ENCODE assay signal across 12 cellular contexts in genomic region chr2:154699560-154699901, GRCh38. TPM values are rescaled to one million over a fixed set of nuclear protein-coding genes. Genes with fewer than 3 reads are reported as not detected.
DNase-seq lines count a peak whose midpoint lies in the region; ATAC-seq and TF ChIP-seq lines count a peak whose summit lies in the region.
"Had no signal": no experiment of that assay in that cellular context is flagged by ENCODE, and none has a peak within 500 bp of the region (broad histone marks: within the 10 kb centered on the region; RNA-seq: fewer than 3 reads in every experiment).

No MANE protein-coding gene starts in this region.

- peak overlapping the region in 4 of 5 experiments; percentile 33 to 68 (median 62) for H3K27ac Mint-ChIP-seq in brain

- no peaks in the 10 kb centered on the region for H3K9me3 ChIP-seq in right atrium auricular region
- no peaks in the 10 kb centered on the region for H3K9me3 ChIP-seq in mucosa of stomach (ENCODE audit: control insufficient read depth, low read length)
- H3K9me3 ChIP-seq: SJCRH30 had no signal

- no peak for DNase-seq in right atrium auricular region (ENCODE audit: low spot score)
- no peak for DNase-seq in Right ventricle myocardium superior
- DNase-seq in SHP77 treated with DMSO at 0.1 percent for 48 hours (lab: John Stamatoyannopoulos, UW) = no peak
- DNase-seq in NOMO-1 treated with DMSO at 0.1 percent for 48 hours (lab: John Stamatoyannopoulos, UW; ENCODE audit: unreplicated experiment) = no peak
- DNase-seq in middle frontal gyrus (ENCODE audit: extremely low spot score, low spot score) = no peak
- DNase-seq: activated T-cell treated with anti-CD3 and anti-CD28 coated beads for 4 hours, NCI-H526 treated with DMSO at 0.1 percent for 48 hours, SJCRH30 had no signal

- TF ChIP-seq CTCF in right atrium auricular region (IDR thresholded peaks at IDR 0.05) (no peak), brain (conservative IDR thresholded peaks at IDR 0.05) (no peak)

- H3K4me3 Mint-ChIP-seq in brain = peak overlapping the region; percentile 84 to 92 (median 89)

- H3K27ac ChIP-seq in right atrium auricular region = peak overlapping the region; percentile 78 to 97
- H3K27ac ChIP-seq: SJCRH30 had no signal

- H3K36me3 ChIP-seq in right atrium auricular region (no peaks in the 10 kb centered on the region), mucosa of stomach (ENCODE audit: control insufficient read depth, insufficient read depth, low read length) (no peaks in the 10 kb centered on the region)
- H3K36me3 ChIP-seq: SJCRH30 had no signal

- peaks cover 0 to 19% of the 10 kb centered on the region in 2 donors for H3K4me1 ChIP-seq in right atrium auricular region
- peaks cover 21% of the 10 kb centered on the region for H3K4me1 ChIP-seq in mucosa of stomach (ENCODE audit: control insufficient read depth, insufficient read depth, low read length)
- H3K4me1 ChIP-seq: SJCRH30 had no signal

- H3K9me3 Mint-ChIP-seq in brain = peaks cover 0 to 7% (median 0%) of the 10 kb centered on the region in 5 experiments

- peaks cover 29% of the 10 kb centered on the region for H3K27me3 Mint-ChIP-seq in brain

- no peak for ATAC-seq in Right ventricle myocardium superior (ENCODE audit: poor library complexity)
- no peak for ATAC-seq in HG03354 (IDR thresholded peaks at IDR 0.05; ENCODE audit: poor library complexity, severe bottlenecking, unreplicated experiment)
- ATAC-seq: GM12878 had no signal

- intact Hi-C loops in Right ventricle myocardium superior (cut with DNase I) = no loop called here

- H3K4me3 ChIP-seq in right atrium auricular region (peak overlapping the region; percentile 58 to 60), mucosa of stomach (ENCODE audit: low read length) (peak overlapping the region; percentile 38)
- H3K4me3 ChIP-seq: GM12878, SJCRH30 had no signal

- peaks cover 40% of the 10 kb centered on the region for H3K4me1 Mint-ChIP-seq in brain

- H3K27me3 ChIP-seq in right atrium auricular region (peaks cover 0 to 5% of the 10 kb centered on the region in 2 donors), mucosa of stomach (ENCODE audit: control insufficient read depth, insufficient read depth, low read length) (peaks cover 30% of the 10 kb centered on the region)
- H3K27me3 ChIP-seq: SJCRH30 had no signal

- H3K36me3 Mint-ChIP-seq in brain = no peaks in the 10 kb centered on the region

- H3K9ac ChIP-seq in mucosa of stomach (ENCODE audit: low read length) = no peak overlapping the region

RNA-seq across cellular contexts. Expression of gene KCNJ3, which starts 1.0 kb away (rescaled TPM):
- total RNA-seq in right atrium auricular region (10 to 100 TPM; 46.5 to 73.3 TPM), Right ventricle myocardium superior (2.0 TPM)
- 3.1 TPM for polyA plus RNA-seq in brain (ENCODE audit: insufficient read depth, low read depth, low replicate concordance)
- total RNA-seq: SJCRH30 had no signal

Comparison
In these comparisons a context has a peak if more than half of its experiments do, and no peak if none do; other contexts are left out.
1. RNA of gene KCNJ3, which starts 1.0 kb away (total RNA-seq): 46.5 to 73.3 TPM in right atrium auricular region; 2.0 TPM in Right ventricle myocardium superior (single experiment); every median in the first group is over 10 times any median in the second.